ENCODE assay signal across 21 cellular contexts in genomic region chr3:46593274-46593862, GRCh38. TPM values are rescaled to one million over a fixed set of nuclear protein-coding genes. Genes with fewer than 3 reads are reported as not detected.
DNase-seq lines count a peak whose midpoint lies in the region; ATAC-seq, FAIRE-seq and TF ChIP-seq lines count a peak whose summit lies in the region.
"Had no signal": no experiment of that assay in that cellular context is flagged by ENCODE, and none has a peak within 500 bp of the region (broad histone marks: within the 10 kb centered on the region; RNA-seq: fewer than 3 reads in every experiment).

No MANE protein-coding gene starts in this region.

- H3K4me3 ChIP-seq in GM23338 (no peak overlapping the region), HepG2 (replicated peaks in 1 of 3; ENCODE audit: insufficient read depth in 1 of 3, low read depth in 2 of 3, low read length in 3 of 3) (no peak overlapping the region), stomach (no peak overlapping the region)
- H3K4me3 ChIP-seq: BLaER1 treated with 17β-estradiol and CSF1 and Interleukin-3, amounts not matched to agents 10 nM and 100 nM; Peyer's patch had no signal

- H3K27me3 Mint-ChIP-seq in GM23338 (ENCODE audit: insufficient read depth, low read depth, poor library complexity) (peaks cover 15% of the 10 kb centered on the region), WTC11 (ENCODE audit: low read depth) (peaks cover 39% of the 10 kb centered on the region)

- H3K4me1 Mint-ChIP-seq in GM23338 (peaks cover 10% of the 10 kb centered on the region), WTC11 (peaks cover 25% of the 10 kb centered on the region)
- H3K4me1 Mint-ChIP-seq: CD8-positive, alpha-beta memory T cell had no signal

- H3K27ac ChIP-seq in GM23338 (ENCODE audit: low read depth) (no peak overlapping the region), HepG2 (ENCODE audit: extremely low read length, insufficient read depth, low read length) (no peak overlapping the region), stomach (no peak overlapping the region)
- H3K27ac ChIP-seq: BLaER1 treated with 17β-estradiol and CSF1 and Interleukin-3, amounts not matched to agents 10 nM and 100 nM; Peyer's patch had no signal

- CTCF ChIA-PET in WTC11 (lab: Charles Lee) (interaction anchor here (0.8 to 1.9 kb wide), 5 partner anchors 15 to 131 kb away, joined by 3 to 17 read pairs (median 4); no protein-coding TSS in a partner anchor), HepG2 (lab: Yijun Ruan, JAX; ENCODE audit: low intra/inter-chr PET ratio, low total read pairs) (no interaction called here)

- peak; percentile 11 to 59; a peak in 2 of 4 replicates for TF ChIP-seq CTCF in GM23338 (conservative IDR thresholded peaks at IDR 0.05; ENCODE audit: low read depth in 2 of 2)
- no peak for TF ChIP-seq CTCF in WTC11 (IDR thresholded peaks at IDR 0.05)
- 0 out of 2 replicates have a peak, but pooled peaks have one; percentile 3 for TF ChIP-seq CTCF in HepG2 (CRISPR knock-in tag; IDR thresholded peaks at IDR 0.05)
- TF ChIP-seq CTCF in stomach (IDR thresholded peaks at IDR 0.05), result no peak

- ATAC-seq in GM23338, result peak; percentile 50; the same call in 2 of the 3 replicates
- peak; percentile 83 for ATAC-seq in WTC11
- no peak for ATAC-seq in HepG2
- ATAC-seq in HG03521 (IDR thresholded peaks at IDR 0.05; ENCODE audit: unreplicated experiment), result no peak
- ATAC-seq: Right ventricle myocardium inferior, T-helper 17 cell had no signal

- H4K20me1 ChIP-seq in GM23338 (replicated peaks; ENCODE audit: insufficient read depth), result no peaks in the 10 kb centered on the region
- H4K20me1 ChIP-seq in HepG2 (ENCODE audit: insufficient read depth, low read length), result no peaks in the 10 kb centered on the region
- H4K20me1 ChIP-seq: BLaER1 treated with 17β-estradiol and CSF1 and Interleukin-3, amounts not matched to agents 10 nM and 100 nM had no signal

- DNase-seq in GM23338 (ENCODE audit: low spot score), result no peak
- no peak for DNase-seq in WTC11 (ENCODE audit: low spot score)
- no peak for DNase-seq in HepG2 (ENCODE audit: low spot score)
- no peak for DNase-seq in stomach
- DNase-seq in H54 (ENCODE audit: insufficient read length, low spot score), result no peak
- DNase-seq: CD8-positive, alpha-beta memory T cell; DMS79; HCEC 1CT; KG1; NCI-H1417 treated with DMSO at 0.1 percent for 48 hours; NCI-H2029; NCI-H526; Peyer's patch; T-helper 17 cell had no signal

- TF ChIP-seq EP300 in Ishikawa (IDR thresholded peaks at IDR 0.05; ENCODE audit: borderline replicate concordance), result no peak
- TF ChIP-seq EP300 in HepG2 (IDR thresholded peaks at IDR 0.05; ENCODE audit: low read depth in 2 of 2, low read length in 2 of 2), result no peak
- TF ChIP-seq EP300 in HepG2 (CRISPR knock-in tag; IDR thresholded peaks at IDR 0.05; ENCODE audit: borderline replicate concordance), result no peak
- TF ChIP-seq EP300 in stomach (IDR thresholded peaks at IDR 0.05), result no peak

- H2AFZ ChIP-seq in GM23338 (no peak overlapping the region), HepG2 (ENCODE audit: low read length) (no peak overlapping the region)

- H3K79me2 ChIP-seq in GM23338 (replicated peaks; ENCODE audit: insufficient read depth) (no peaks in the 10 kb centered on the region), HepG2 (ENCODE audit: insufficient read depth, low read length) (no peaks in the 10 kb centered on the region)

- no TSS peak for BruUV-seq in HepG2 (replicated peaks; lab: Mats Ljungman, UMichigan)

- H3K27ac Mint-ChIP-seq in GM23338 (no peak overlapping the region), WTC11 (no peak overlapping the region; the same call in 1 of the 2 replicates)
- H3K27ac Mint-ChIP-seq: CD8-positive, alpha-beta memory T cell; T-helper 17 cell had no signal

- POLR2A ChIA-PET in WTC11 (lab: Charles Lee) (interaction anchor here (0.8 kb wide), 1 partner anchor 599 kb away, joined by 3 read pairs; no protein-coding TSS in a partner anchor), HepG2 (lab: Yijun Ruan, JAX) (no interaction called here)

- peaks cover 9% of the 10 kb centered on the region; the same call in 1 of the 2 replicates for H3K9me2 ChIP-seq in GM23338 (ENCODE audit: insufficient read depth)

- H3K36me3 ChIP-seq in GM23338 (ENCODE audit: insufficient read depth), result peaks cover 33% of the 10 kb centered on the region
- H3K36me3 ChIP-seq in HepG2 (replicated peaks in 1 of 2; ENCODE audit: control insufficient read depth in 1 of 2, insufficient read depth in 2 of 2, low read length in 2 of 2), result no peaks in the 10 kb centered on the region
- H3K36me3 ChIP-seq in stomach, result no peaks in the 10 kb centered on the region
- H3K36me3 ChIP-seq: BLaER1 treated with 17β-estradiol and CSF1 and Interleukin-3, amounts not matched to agents 10 nM and 100 nM; Peyer's patch had no signal

- TF ChIP-seq RAD21 in Ishikawa (IDR thresholded peaks at IDR 0.05; ENCODE audit: low read depth) (peak; percentile 44), HepG2 (CRISPR knock-in tag; IDR thresholded peaks at IDR 0.05) (no peak)

- FAIRE-seq in HepG2 (lab: Jason Lieb, UNC) (no peak), H54 (lab: Jason Lieb, UNC) (no peak)
- FAIRE-seq: GM12892, GM18507 had no signal

- intact Hi-C loops in HepG2 (cut with micrococcal nuclease; ENCODE audit: unreplicated experiment) (no loop called here), stomach (cut with DNase I; ENCODE audit: low total_unique reads) (no loop called here)

- H3K9me3 Mint-ChIP-seq in GM23338, result peaks cover 62% of the 10 kb centered on the region
- H3K9me3 Mint-ChIP-seq in WTC11, result peaks cover 52% of the 10 kb centered on the region
- H3K9me3 Mint-ChIP-seq: CD8-positive, alpha-beta memory T cell had no signal

- H3K9ac ChIP-seq in HepG2 (ENCODE audit: insufficient read depth, low read depth, low read length), result no peak overlapping the region
- H3K9ac ChIP-seq: BLaER1 treated with 17β-estradiol and CSF1 and Interleukin-3, amounts not matched to agents 10 nM and 100 nM had no signal

- H3K4me1 ChIP-seq in GM23338 (ENCODE audit: insufficient read depth), result no peaks in the 10 kb centered on the region; the same call in 1 of the 2 replicates
- H3K4me1 ChIP-seq in HepG2 (ENCODE audit: insufficient read depth, low read length), result no peaks in the 10 kb centered on the region
- H3K4me1 ChIP-seq in stomach, result no peaks in the 10 kb centered on the region
- H3K4me1 ChIP-seq: Peyer's patch had no signal

- H3K4me3 Mint-ChIP-seq in GM23338 (no peak overlapping the region), WTC11 (no peak overlapping the region)
- H3K4me3 Mint-ChIP-seq: CD8-positive, alpha-beta memory T cell; T-helper 17 cell had no signal

- H3K4me2 ChIP-seq in GM23338 (no peak overlapping the region), HepG2 (ENCODE audit: low read depth, low read length) (no peak overlapping the region)
- H3K4me2 ChIP-seq: BLaER1 treated with 17β-estradiol and CSF1 and Interleukin-3, amounts not matched to agents 10 nM and 100 nM had no signal

- in situ Hi-C loops in HepG2 (cut with HindIII; ENCODE audit: extremely low pct_ligation_motif_present, low pct_unique_long_range_greater_than_20kb), result no loop called here

- H3K27me3 ChIP-seq in GM23338 (ENCODE audit: insufficient read depth) (no peaks in the 10 kb centered on the region), HepG2 (ENCODE audit: control insufficient read depth in 1 of 2, insufficient read depth in 2 of 2, low read length in 2 of 2) (no peaks in the 10 kb centered on the region; a peak in 1 of 5 replicates), stomach (no peaks in the 10 kb centered on the region)
- H3K27me3 ChIP-seq: BLaER1 treated with 17β-estradiol and CSF1 and Interleukin-3, amounts not matched to agents 10 nM and 100 nM; Peyer's patch had no signal

- no peaks in the 10 kb centered on the region for H3K9me3 ChIP-seq in HepG2 (ENCODE audit: low read length)
- no peaks in the 10 kb centered on the region for H3K9me3 ChIP-seq in stomach
- H3K9me3 ChIP-seq: Peyer's patch had no signal

- peaks cover 54% of the 10 kb centered on the region for H3K36me3 Mint-ChIP-seq in GM23338 (ENCODE audit: low read depth)
- H3K36me3 Mint-ChIP-seq in WTC11, result peaks cover 52% of the 10 kb centered on the region

- TF ChIP-seq POLR2A in HepG2 (IDR thresholded peaks at IDR 0.05; ENCODE audit: insufficient read depth in 1 of 2, low read depth in 2 of 2, low read length in 2 of 2) (no peak), stomach (IDR thresholded peaks at IDR 0.05) (no peak), H54 (IDR thresholded peaks at IDR 0.05; ENCODE audit: low read depth, low read length) (no peak)

- peaks cover 8% of the 10 kb centered on the region; the same call in 1 of the 2 replicates for H3F3A ChIP-seq in GM23338 (replicated peaks; ENCODE audit: low read depth)

- 68% methylated on average over 14 of the region's 14 CpGs for WGBS in HepG2 (ENCODE audit: low lambda C conversion rate)
- WGBS in stomach, 5 donors, result 82 to 88% (median 86%) methylated on average over 14 of the region's 14 CpGs

RNA-seq across cellular contexts. Expression of gene FAM240A, which starts 19.0 kb away (rescaled TPM):
- total RNA-seq in GM23338 (2014; rRNA removed; shearing (Covaris generic)), result not detected in 2 replicates
- 0.18 TPM in 1 of 2 replicates, not detected in the other for polyA plus RNA-seq in GM23338 (2016; fragmentation: Nextera tagmentation; extraction: Ambion mirVana)
- 0.09 to 0.14 TPM (median 0.13 TPM) in 3 replicates for total RNA-seq in WTC11 (2021)
- total RNA-seq in HepG2 (2016; rRNA removed; fragmentation: Illumina TruSeq; extraction: Trizol), result not detected in 2 replicates
- total RNA-seq in HepG2 (2016; cell fraction: cytosol; rRNA removed; fragmentation: Illumina TruSeq; extraction: Trizol; ENCODE audit: low read depth), result not detected in 2 replicates
- not detected in 2 replicates for total RNA-seq in HepG2 (2016; cell fraction: insoluble cytoplasmic fraction; rRNA removed; fragmentation: Illumina TruSeq; extraction: Trizol)
- total RNA-seq in HepG2 (2016; cell fraction: membrane; rRNA removed; fragmentation: Illumina TruSeq; extraction: Trizol), result not detected in 2 replicates
- not detected in 2 replicates for total RNA-seq in HepG2 (2016; cell fraction: nucleus; rRNA removed; fragmentation: Illumina TruSeq; extraction: Trizol)
- polyA plus RNA-seq in HepG2 (2011; rRNA removed), result not detected in 2 replicates
- not detected in 2 replicates for polyA plus RNA-seq in HepG2 (2011; cell fraction: cytosol; rRNA removed)
- not detected in 2 replicates for polyA plus RNA-seq in HepG2 (2011; cell fraction: nucleus; rRNA removed)
- not detected in 2 replicates for polyA plus RNA-seq in HepG2 (2012)
- polyA plus RNA-seq in HepG2 (2016; cell fraction: cytosol; fragmentation: Illumina TruSeq; extraction: Trizol; ENCODE audit: low read depth), result not detected in 2 replicates
- not detected in 2 replicates for polyA plus RNA-seq in HepG2 (2016; cell fraction: insoluble cytoplasmic fraction; fragmentation: Illumina TruSeq; extraction: Trizol; ENCODE audit: low read depth)
- not detected in 2 replicates for polyA plus RNA-seq in HepG2 (2016; cell fraction: membrane; fragmentation: Illumina TruSeq; extraction: Trizol; ENCODE audit: low read depth)
- polyA plus RNA-seq in HepG2 (2016; cell fraction: nucleus; fragmentation: Illumina TruSeq; extraction: Trizol; ENCODE audit: insufficient read depth, low read depth), result not detected in 2 replicates
- not detected in 2 replicates for polyA minus RNA-seq in HepG2 (2011; rRNA and poly(A)+ RNA removed; ENCODE audit: low replicate concordance)
- polyA minus RNA-seq in HepG2 (2011; cell fraction: cytosol; rRNA and poly(A)+ RNA removed), result not detected in 2 replicates
- polyA minus RNA-seq in HepG2 (2011; cell fraction: nucleus; rRNA and poly(A)+ RNA removed), result not detected in 2 replicates
- total RNA-seq in stomach, result not detected
- not detected for polyA plus RNA-seq in stomach
- total RNA-seq: CD8-positive, alpha-beta memory T cell; Peyer's patch; Right ventricle myocardium inferior; SK-MEL-5; T-helper 17 cell had no signal
- polyA plus RNA-seq: CD8-positive, alpha-beta memory T cell had no signal

RNA-seq across cellular contexts. Expression of gene LRRC2, which starts 27.3 kb away (rescaled TPM):
- 5.5 and 7.1 TPM in 2 replicates for total RNA-seq in GM23338 (2014; rRNA removed; shearing (Covaris generic))
- 4.0 and 6.5 TPM in 2 replicates for polyA plus RNA-seq in GM23338 (2016; fragmentation: Nextera tagmentation; extraction: Ambion mirVana)
- total RNA-seq in WTC11 (2021), result 4.0 to 4.9 TPM (median 4.9 TPM) in 3 replicates
- total RNA-seq in HepG2 (2016; rRNA removed; fragmentation: Illumina TruSeq; extraction: Trizol), result 0.27 and 0.48 TPM in 2 replicates
- total RNA-seq in HepG2 (2016; cell fraction: cytosol; rRNA removed; fragmentation: Illumina TruSeq; extraction: Trizol; ENCODE audit: low read depth), result 0.10 TPM in 1 of 2 replicates, not detected in the other
- total RNA-seq in HepG2 (2016; cell fraction: insoluble cytoplasmic fraction; rRNA removed; fragmentation: Illumina TruSeq; extraction: Trizol), result 0.32 and 0.37 TPM in 2 replicates
- total RNA-seq in HepG2 (2016; cell fraction: membrane; rRNA removed; fragmentation: Illumina TruSeq; extraction: Trizol), result 0.22 and 0.48 TPM in 2 replicates
- total RNA-seq in HepG2 (2016; cell fraction: nucleus; rRNA removed; fragmentation: Illumina TruSeq; extraction: Trizol), result 0.12 and 0.44 TPM in 2 replicates
- polyA plus RNA-seq in HepG2 (2011; rRNA removed), result 0.51 and 0.58 TPM in 2 replicates
- 0.31 and 0.54 TPM in 2 replicates for polyA plus RNA-seq in HepG2 (2011; cell fraction: cytosol; rRNA removed)
- 0.16 and 0.64 TPM in 2 replicates for polyA plus RNA-seq in HepG2 (2011; cell fraction: nucleus; rRNA removed)
- 0.71 and 0.87 TPM in 2 replicates for polyA plus RNA-seq in HepG2 (2012)
- 0.11 and 0.24 TPM in 2 replicates for polyA plus RNA-seq in HepG2 (2016; cell fraction: cytosol; fragmentation: Illumina TruSeq; extraction: Trizol; ENCODE audit: low read depth)
- polyA plus RNA-seq in HepG2 (2016; cell fraction: insoluble cytoplasmic fraction; fragmentation: Illumina TruSeq; extraction: Trizol; ENCODE audit: low read depth), result 0.36 and 0.38 TPM in 2 replicates
- polyA plus RNA-seq in HepG2 (2016; cell fraction: membrane; fragmentation: Illumina TruSeq; extraction: Trizol; ENCODE audit: low read depth), result 0.45 and 0.51 TPM in 2 replicates
- polyA plus RNA-seq in HepG2 (2016; cell fraction: nucleus; fragmentation: Illumina TruSeq; extraction: Trizol; ENCODE audit: insufficient read depth, low read depth), result 0.20 and 0.27 TPM in 2 replicates
- 0.88 TPM in 1 of 2 replicates, not detected in the other for polyA minus RNA-seq in HepG2 (2011; rRNA and poly(A)+ RNA removed; ENCODE audit: low replicate concordance)
- polyA minus RNA-seq in HepG2 (2011; cell fraction: cytosol; rRNA and poly(A)+ RNA removed), result 0.30 and 2.1 TPM in 2 replicates
- 1.3 and 1.7 TPM in 2 replicates for polyA minus RNA-seq in HepG2 (2011; cell fraction: nucleus; rRNA and poly(A)+ RNA removed)
- total RNA-seq in stomach, result 1 to 10 TPM in 4 of 5 donors, not detected in 1; 1.7 to 4.6 (median 1.8) TPM
- polyA plus RNA-seq in stomach, result 1 to 10 TPM; 1.0 to 2.1 (median 1.5) TPM
- total RNA-seq: SK-MEL-5 had no signal
- polyA plus RNA-seq: CD8-positive, alpha-beta memory T cell had no signal

Comparison
In these comparisons a context has a peak if more than half of its experiments do, and no peak if none do; other contexts are left out.
1. ATAC-seq: peak in GM23338 (single experiment) and WTC11 (single experiment); none in HepG2 (single experiment) and HG03521 (single experiment).
2. CTCF ChIP-seq: peak in GM23338 (2 of 2) and HepG2 (single experiment); none in WTC11 (single experiment) and stomach (0 of 7).